In genomic region chr16:85969159-85969558, GRCh38 we compare ENCODE assay signal across 14 cellular contexts.
A peak's percentile ranks its signal among the peaks of the same experiment; 100 is the strongest.
DNase-seq lines count a peak whose midpoint lies in the region; ATAC-seq, FAIRE-seq and TF ChIP-seq lines count a peak whose summit lies in the region.
"Had no signal": no experiment of that assay in that cellular context is flagged by ENCODE, and none has a peak within 500 bp of the region (broad histone marks: within the 10 kb centered on the region; RNA-seq: fewer than 3 reads in every experiment).

No MANE protein-coding gene starts in this region.

- peaks cover 39% of the 10 kb centered on the region for H3K4me1 Mint-ChIP-seq in activated CD4-positive, alpha-beta T cell treated with anti-CD3 and anti-CD28 coated beads for 36 hours
- H3K4me1 Mint-ChIP-seq in stimulated activated effector memory CD8-positive, alpha-beta T cell treated with anti-CD3 and anti-CD28 coated beads, Interleukin-12 subunit alpha, Interleukin-12 subunit beta, amount 100 ng/mL, for 72 hours = peaks cover 21% of the 10 kb centered on the region

- TF ChIP-seq POLR2A in vagina (IDR thresholded peaks at IDR 0.05) = no peak

- no peak overlapping the region for H3K4me3 Mint-ChIP-seq in activated CD4-positive, alpha-beta T cell treated with anti-CD3 and anti-CD28 coated beads for 36 hours
- no peak overlapping the region for H3K4me3 Mint-ChIP-seq in stimulated activated effector memory CD8-positive, alpha-beta T cell treated with anti-CD3 and anti-CD28 coated beads, Interleukin-12 subunit alpha, Interleukin-12 subunit beta, amount 100 ng/mL, for 72 hours

- no peaks in the 10 kb centered on the region for H3K27me3 Mint-ChIP-seq in activated CD4-positive, alpha-beta T cell treated with anti-CD3 and anti-CD28 coated beads for 36 hours

- H3K9me3 ChIP-seq in vagina = no peaks in the 10 kb centered on the region
- H3K9me3 ChIP-seq: lower lobe of right lung had no signal

- H3K27me3 ChIP-seq in vagina = no peaks in the 10 kb centered on the region

- peak overlapping the region; percentile 26 for H3K27ac Mint-ChIP-seq in activated CD4-positive, alpha-beta T cell treated with anti-CD3 and anti-CD28 coated beads for 36 hours
- no peak overlapping the region for H3K27ac Mint-ChIP-seq in stimulated activated effector memory CD8-positive, alpha-beta T cell treated with anti-CD3 and anti-CD28 coated beads, Interleukin-12 subunit alpha, Interleukin-12 subunit beta, amount 100 ng/mL, for 72 hours

- peaks cover 2% of the 10 kb centered on the region for H3K36me3 Mint-ChIP-seq in activated CD4-positive, alpha-beta T cell treated with anti-CD3 and anti-CD28 coated beads for 36 hours (ENCODE audit: low read depth)
- H3K36me3 Mint-ChIP-seq in stimulated activated effector memory CD8-positive, alpha-beta T cell treated with anti-CD3 and anti-CD28 coated beads, Interleukin-12 subunit alpha, Interleukin-12 subunit beta, amount 100 ng/mL, for 72 hours = no peaks in the 10 kb centered on the region

- H3K9me3 Mint-ChIP-seq in activated CD4-positive, alpha-beta T cell treated with anti-CD3 and anti-CD28 coated beads for 36 hours (ENCODE audit: low read depth) = no peaks in the 10 kb centered on the region
- H3K9me3 Mint-ChIP-seq in stimulated activated effector memory CD8-positive, alpha-beta T cell treated with anti-CD3 and anti-CD28 coated beads, Interleukin-12 subunit alpha, Interleukin-12 subunit beta, amount 100 ng/mL, for 72 hours = no peaks in the 10 kb centered on the region

- CTCF ChIA-PET in activated CD4-positive, alpha-beta T cell treated with anti-CD3 and anti-CD28 coated beads for 36 hours (lab: Charles Lee) = interaction anchor here (0.8 to 1.7 kb wide), 4 partner anchors 20 to 148 kb away, joined by 3 to 7 read pairs (median 4); no protein-coding TSS in a partner anchor

- no peak overlapping the region for H3K4me3 ChIP-seq in vagina
- H3K4me3 ChIP-seq: lower lobe of right lung had no signal

- no peak for FAIRE-seq in HTR-8/SVneo (lab: Jason Lieb, UNC)

- peak; percentile 78 for ATAC-seq in activated CD4-positive, alpha-beta T cell treated with anti-CD3 and anti-CD28 coated beads for 36 hours
- ATAC-seq in stimulated activated effector memory CD8-positive, alpha-beta T cell treated with anti-CD3 and anti-CD28 coated beads, Interleukin-12 subunit alpha, Interleukin-12 subunit beta, amount 100 ng/mL, for 72 hours = peak; percentile 42
- ATAC-seq in HG02678 (IDR thresholded peaks at IDR 0.05; ENCODE audit: unreplicated experiment) = no peak
- ATAC-seq: lower lobe of right lung had no signal

- POLR2A ChIA-PET in activated CD4-positive, alpha-beta T cell treated with anti-CD3 and anti-CD28 coated beads for 36 hours (lab: Charles Lee) = interaction anchor here (1.1 kb wide), 1 partner anchor 22 kb away, joined by 6 read pairs; no protein-coding TSS in a partner anchor

- DNase-seq in activated CD4-positive, alpha-beta T cell treated with anti-CD3 and anti-CD28 coated beads for 36 hours = peak; percentile 35
- DNase-seq in activated CD4-positive, alpha-beta T cell treated with anti-CD3 and anti-CD28 coated beads, Interleukin-2, amount 50 U/mL, for 1 hour = no peak
- DNase-seq in HTR-8/SVneo (ENCODE audit: insufficient read length, low spot score) (peak; percentile 39), dedifferentiated amniotic fluid mesenchymal stem cell (ENCODE audit: extremely low spot score) (peak; percentile 69), vagina (ENCODE audit: extremely low spot score in 2 of 2) (no peak), dermis blood vessel endothelial cell (no peak)
- no peak for DNase-seq in stimulated activated effector memory CD8-positive, alpha-beta T cell treated with anti-CD3 and anti-CD28 coated beads, Interleukin-12 subunit alpha, Interleukin-12 subunit beta, amount 100 ng/mL, for 72 hours (ENCODE audit: low spot score in 2 of 2)
- DNase-seq: activated CD4-positive, CD25-positive, alpha-beta regulatory T cell treated with anti-CD3 and anti-CD28 coated beads, Interleukin-2, amount 50 U/mL, for 72 hours; DND-41; NCI-H2081 treated with DMSO at 0.1 percent for 48 hours; substantia nigra had no signal

- intact Hi-C loops in activated CD4-positive, alpha-beta T cell treated with anti-CD3 and anti-CD28 coated beads for 36 hours (cut with DNase I, micrococcal nuclease) = loop anchor here in 1 of 2 experiments (1.0 kb wide), 1 partner anchor 33 kb away; no protein-coding TSS in a partner anchor
- intact Hi-C loops in vagina (cut with DNase I) = no loop called here

- no peaks in the 10 kb centered on the region for H3K36me3 ChIP-seq in vagina
- H3K36me3 ChIP-seq: lower lobe of right lung had no signal

- no peak overlapping the region for H3K27ac ChIP-seq in vagina
- H3K27ac ChIP-seq: 22Rv1, lower lobe of right lung had no signal

- no peak for TF ChIP-seq CTCF in vagina (IDR thresholded peaks at IDR 0.05)

- peaks cover 36% of the 10 kb centered on the region for H3K4me1 ChIP-seq in vagina

Comparison
In these comparisons a context has a peak if more than half of its experiments do, and no peak if none do; other contexts are left out.
1. DNase-seq: peak in activated CD4-positive, alpha-beta T cell treated with anti-CD3 and anti-CD28 coated beads for 36 hours (single experiment), HTR-8/SVneo (single experiment) and dedifferentiated amniotic fluid mesenchymal stem cell (single experiment); none in activated CD4-positive, alpha-beta T cell treated with anti-CD3 and anti-CD28 coated beads, Interleukin-2, amount 50 U/mL, for 1 hour (single experiment), stimulated activated effector memory CD8-positive, alpha-beta T cell treated with anti-CD3 and anti-CD28 coated beads, Interleukin-12 subunit alpha, Interleukin-12 subunit beta, amount 100 ng/mL, for 72 hours (0 of 2), vagina (0 of 2) and dermis blood vessel endothelial cell (single experiment).